In genomic region chr15:96356494-96357455, GRCh38 we compare ENCODE assay signal across 8 cellular contexts. TPM values are rescaled to one million over a fixed set of nuclear protein-coding genes. Genes with fewer than 3 reads are reported as not detected.
A peak's percentile ranks its signal among the peaks of the same experiment; 100 is the strongest.
DNase-seq lines count a peak whose midpoint lies in the region; ATAC-seq and TF ChIP-seq lines count a peak whose summit lies in the region.

No MANE protein-coding gene starts in this region.

- no peak overlapping the region for H3K9ac ChIP-seq in HUES64 (ENCODE audit: low read depth, low read length)

- 1% methylated on average over 67 of the region's 67 CpGs for WGBS in HUES64
- 0 to 1% methylated on average over 57 to 62 of the region's 67 CpGs for WGBS in tibial nerve, 2 donors

- TF ChIP-seq EP300 in tibial nerve (IDR thresholded peaks at IDR 0.05) = peak; percentile 11 to 93

- no peak overlapping the region for H3K27ac ChIP-seq in HUES64 (ENCODE audit: low read depth, low read length)
- peak overlapping the region; percentile 95 to 100 (median 98) for H3K27ac ChIP-seq in tibial nerve

- H3K27me3 ChIP-seq in HUES64 (ENCODE audit: insufficient read depth, low read length) (peaks cover 100% of the 10 kb centered on the region), tibial nerve (peaks cover 0 to 4% of the 10 kb centered on the region in 2 donors)

- H3K9me3 ChIP-seq in HUES64 (ENCODE audit: insufficient read depth, low read depth, low read length) (no peaks in the 10 kb centered on the region), tibial nerve (no peaks in the 10 kb centered on the region)

- peaks cover 2% of the 10 kb centered on the region for H3K36me3 Mint-ChIP-seq in osteocyte (ENCODE audit: unreplicated experiment)

- no peak overlapping the region for H3K27ac Mint-ChIP-seq in osteocyte (ENCODE audit: unreplicated experiment)

- peak overlapping the region; percentile 62 for H3K4me3 ChIP-seq in HUES64 (ENCODE audit: low read length)
- H3K4me3 ChIP-seq in tibial nerve = peak overlapping the region; percentile 52 to 87 (median 70)

- peak in 1 of 2 donors; percentile 52 for TF ChIP-seq POLR2A in tibial nerve (IDR thresholded peaks at IDR 0.05)

- TF ChIP-seq CTCF in osteocyte (IDR thresholded peaks at IDR 0.05) (peak; percentile 99), tibial nerve (IDR thresholded peaks at IDR 0.05) (peak; percentile 93 to 99 (median 98))

- H3K36me3 ChIP-seq in HUES64 (ENCODE audit: insufficient read depth, low read length) (no peaks in the 10 kb centered on the region), tibial nerve (no peaks in the 10 kb centered on the region)

- peak overlapping the region; percentile 90 for H3K4me3 Mint-ChIP-seq in osteocyte (ENCODE audit: unreplicated experiment)

- H3K27me3 Mint-ChIP-seq in osteocyte (ENCODE audit: unreplicated experiment) = no peaks in the 10 kb centered on the region

- no peaks in the 10 kb centered on the region for H3K9me3 Mint-ChIP-seq in osteocyte (ENCODE audit: unreplicated experiment)

- H3K4me1 ChIP-seq in HUES64 (ENCODE audit: insufficient read depth, low read length) (peaks cover 26% of the 10 kb centered on the region; the same call in 1 of the 2 replicates), tibial nerve (peaks cover 4 to 61% (median 30%) of the 10 kb centered on the region in 4 donors)

- DNase-seq in Daoy (ENCODE audit: low read depth) = peak; percentile 87
- peak; percentile 33 for DNase-seq in SIG-M5 (lab: John Stamatoyannopoulos, UW)
- DNase-seq in activated gamma-delta T cell treated with anti-CD3 and anti-CD28 coated beads, Interleukin-2, amount 50 U/mL, for 16 hours (ENCODE audit: low read depth) = peak; percentile 30
- peak; percentile 61 for DNase-seq in germinal center (ENCODE audit: low spot score)
- DNase-seq in osteocyte (ENCODE audit: extremely low spot score, unreplicated experiment) = peak; percentile 96
- peak; percentile 78 to 90 for DNase-seq in tibial nerve (ENCODE audit: low spot score in 2 of 2)

- peaks cover 54% of the 10 kb centered on the region for H3K4me1 Mint-ChIP-seq in osteocyte (ENCODE audit: unreplicated experiment)

- peak; percentile 83 for ATAC-seq in GM21515 (IDR thresholded peaks at IDR 0.05; ENCODE audit: unreplicated experiment)

RNA-seq across cellular contexts. Expression of gene NR2F2, which starts 26.3 kb away (rescaled TPM):
- 12.4 and 14.1 TPM in 2 replicates for total RNA-seq in Daoy (2014; rRNA removed; shearing (Covaris generic))
- polyA plus RNA-seq in HUES64 (2013, experiment 1 of 2) = 5.0 TPM
- polyA plus RNA-seq in HUES64 (2013, experiment 2 of 2) = 8.1 TPM
- total RNA-seq in osteocyte (286 and 292 TPM in 2 replicates), tibial nerve (100 to 1,000 TPM in 3 of 4 donors, 10 to 100 TPM in 1; 70.8 to 129 (median 124) TPM)

Comparison
In these comparisons a context has a peak if more than half of its experiments do, and no peak if none do; other contexts are left out.
1. DNase-seq: peak in every context shown above with its lines; median percentile 96 in osteocyte; 87 in Daoy; 84 in tibial nerve; 61 in germinal center; 33 in SIG-M5; 30 in activated gamma-delta T cell treated with anti-CD3 and anti-CD28 coated beads, Interleukin-2, amount 50 U/mL, for 16 hours.